ENCODE assay signal across 12 cellular contexts in the genomic region with DNA sequence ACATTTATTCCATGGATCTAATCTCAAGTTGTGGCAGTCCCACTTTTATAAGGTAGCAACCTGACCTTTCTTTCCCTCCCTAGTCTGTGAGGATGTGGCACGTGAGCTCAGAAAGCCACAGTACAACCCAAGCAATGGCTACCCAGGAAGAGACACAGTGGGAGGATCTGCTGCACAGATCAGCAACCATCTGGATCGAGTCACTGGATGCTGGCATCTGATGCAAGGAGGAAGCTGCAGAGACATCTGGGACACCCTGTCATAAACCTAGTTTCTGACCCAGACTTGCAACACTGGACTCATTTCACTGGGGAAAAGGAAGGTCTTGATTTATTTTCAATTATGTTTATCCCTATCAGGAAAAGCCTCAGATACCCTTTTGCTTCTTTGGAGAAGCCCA.
A peak's percentile ranks its signal among the peaks of the same experiment; 100 is the strongest.
DNase-seq lines count a peak whose midpoint lies in the region; ATAC-seq, FAIRE-seq and TF ChIP-seq lines count a peak whose summit lies in the region.
"Had no signal": no experiment of that assay in that cellular context is flagged by ENCODE, and none has a peak within 500 bp of the region (broad histone marks: within the 10 kb centered on the region; RNA-seq: fewer than 3 reads in every experiment).

No MANE protein-coding gene starts in this region.

- DNase-seq in HT1080 (ENCODE audit: low read depth): peak; percentile 50
- DNase-seq in bronchial epithelial cell (ENCODE audit: low read depth): peak; percentile 3
- DNase-seq in mucosa of descending colon: no peak
- no peak for DNase-seq in activated CD4-positive, alpha-beta memory T cell treated with anti-CD3 and anti-CD28 coated beads, Interleukin-2, amount 10 ng/mL, durations not matched to agents 7 days and 5 days
- DNase-seq in stimulated activated naive B cell treated with anti-CD40 and anti-IgM and Interleukin-4, amounts not matched to agents 10 μg/mL and 1 μg/mL and 100 μg/mL, for 72 hours: no peak
- no peak for DNase-seq in activated CD4-positive, alpha-beta T cell treated with anti-CD3 and anti-CD28 coated beads, Interleukin-2, amount 50 U/mL, for 1 hour
- DNase-seq: activated T-cell treated with anti-CD3 and anti-CD28 coated beads for 4 hours, amygdala, NCI-H446 had no signal

- no peaks in the 10 kb centered on the region for H3K4me1 Mint-ChIP-seq in activated CD4-positive, alpha-beta memory T cell treated with anti-CD3 and anti-CD28 coated beads, Interleukin-2, amount 10 ng/mL, durations not matched to agents 7 days and 5 days
- no peaks in the 10 kb centered on the region for H3K4me1 Mint-ChIP-seq in stimulated activated naive B cell treated with anti-CD40 and anti-IgM and Interleukin-4, amounts not matched to agents 10 μg/mL and 1 μg/mL and 100 μg/mL, for 72 hours

- H3K9me3 Mint-ChIP-seq in activated CD4-positive, alpha-beta memory T cell treated with anti-CD3 and anti-CD28 coated beads, Interleukin-2, amount 10 ng/mL, durations not matched to agents 7 days and 5 days: no peaks in the 10 kb centered on the region
- peaks cover 0 to 4% of the 10 kb centered on the region in 2 donors for H3K9me3 Mint-ChIP-seq in stimulated activated naive B cell treated with anti-CD40 and anti-IgM and Interleukin-4, amounts not matched to agents 10 μg/mL and 1 μg/mL and 100 μg/mL, for 72 hours

- H3K9me3 ChIP-seq in mucosa of descending colon: no peaks in the 10 kb centered on the region

- no peak overlapping the region for H3K4me3 Mint-ChIP-seq in activated CD4-positive, alpha-beta memory T cell treated with anti-CD3 and anti-CD28 coated beads, Interleukin-2, amount 10 ng/mL, durations not matched to agents 7 days and 5 days
- H3K4me3 Mint-ChIP-seq in stimulated activated naive B cell treated with anti-CD40 and anti-IgM and Interleukin-4, amounts not matched to agents 10 μg/mL and 1 μg/mL and 100 μg/mL, for 72 hours: no peak overlapping the region

- intact Hi-C loops in mucosa of descending colon (cut with DNase I, micrococcal nuclease): no loop called here

- peak overlapping the region; percentile 83 for H2AFZ ChIP-seq in ACC112 (ENCODE audit: low read length, unreplicated experiment)

- H3K27ac ChIP-seq in ACC112 (ENCODE audit: low read depth, low read length): no peak overlapping the region

- no peaks in the 10 kb centered on the region for H3K36me3 Mint-ChIP-seq in activated CD4-positive, alpha-beta memory T cell treated with anti-CD3 and anti-CD28 coated beads, Interleukin-2, amount 10 ng/mL, durations not matched to agents 7 days and 5 days (ENCODE audit: low read depth)
- H3K36me3 Mint-ChIP-seq in stimulated activated naive B cell treated with anti-CD40 and anti-IgM and Interleukin-4, amounts not matched to agents 10 μg/mL and 1 μg/mL and 100 μg/mL, for 72 hours: no peaks in the 10 kb centered on the region

- ATAC-seq in mucosa of descending colon (peak; percentile 20), HG02885 (IDR thresholded peaks at IDR 0.05; ENCODE audit: poor library complexity, unreplicated experiment) (no peak)
- ATAC-seq in stimulated activated naive B cell treated with anti-CD40 and anti-IgM and Interleukin-4, amounts not matched to agents 10 μg/mL and 1 μg/mL and 100 μg/mL, for 72 hours (replicated peaks): no peak

- H3K36me3 ChIP-seq in ACC112 (ENCODE audit: insufficient read depth, low read length) (no peaks in the 10 kb centered on the region), bronchial epithelial cell (ENCODE audit: control insufficient read depth, insufficient read depth, low read length) (no peaks in the 10 kb centered on the region), mucosa of descending colon (ENCODE audit: low read depth) (no peaks in the 10 kb centered on the region)

- no peaks in the 10 kb centered on the region for H3K79me2 ChIP-seq in ACC112 (ENCODE audit: control insufficient read depth, insufficient read depth, low read length, unreplicated experiment)

- no peak for FAIRE-seq in bronchial epithelial cell (lab: Jason Lieb, UNC)

- CTCF ChIA-PET in activated CD4-positive, alpha-beta memory T cell treated with anti-CD3 and anti-CD28 coated beads, Interleukin-2, amount 10 ng/mL, durations not matched to agents 7 days and 5 days (lab: Charles Lee): no interaction called here

- H3K4me1 ChIP-seq in ACC112 (ENCODE audit: control insufficient read depth, insufficient read depth, low read length, unreplicated experiment): peaks cover 4% of the 10 kb centered on the region
- no peaks in the 10 kb centered on the region for H3K4me1 ChIP-seq in mucosa of descending colon (ENCODE audit: low read depth)

- H3K4me3 ChIP-seq in ACC112 (ENCODE audit: low read depth, low read length) (peak overlapping the region; percentile 66), bronchial epithelial cell (ENCODE audit: low read depth, low read length) (no peak overlapping the region), mucosa of descending colon (no peak overlapping the region)
- H3K4me3 ChIP-seq: skin epidermis had no signal

- TF ChIP-seq CTCF in bronchial epithelial cell (IDR thresholded peaks at IDR 0.05; ENCODE audit: insufficient read depth, low read length, severe bottlenecking) (no peak), mucosa of descending colon (IDR thresholded peaks at IDR 0.05) (no peak)

- no peaks in the 10 kb centered on the region for H3K27me3 Mint-ChIP-seq in activated CD4-positive, alpha-beta memory T cell treated with anti-CD3 and anti-CD28 coated beads, Interleukin-2, amount 10 ng/mL, durations not matched to agents 7 days and 5 days
- H3K27me3 Mint-ChIP-seq in stimulated activated naive B cell treated with anti-CD40 and anti-IgM and Interleukin-4, amounts not matched to agents 10 μg/mL and 1 μg/mL and 100 μg/mL, for 72 hours: peaks cover 0 to 3% of the 10 kb centered on the region in 2 donors

- H3K27me3 ChIP-seq in ACC112 (ENCODE audit: insufficient read depth, low read length) (no peaks in the 10 kb centered on the region; the same call in 1 of the 2 replicates), bronchial epithelial cell (ENCODE audit: control insufficient read depth, insufficient read depth, low read length) (no peaks in the 10 kb centered on the region)

- H3K27ac Mint-ChIP-seq in activated CD4-positive, alpha-beta memory T cell treated with anti-CD3 and anti-CD28 coated beads, Interleukin-2, amount 10 ng/mL, durations not matched to agents 7 days and 5 days: no peak overlapping the region
- no peak overlapping the region for H3K27ac Mint-ChIP-seq in stimulated activated naive B cell treated with anti-CD40 and anti-IgM and Interleukin-4, amounts not matched to agents 10 μg/mL and 1 μg/mL and 100 μg/mL, for 72 hours

- POLR2A ChIA-PET in activated CD4-positive, alpha-beta memory T cell treated with anti-CD3 and anti-CD28 coated beads, Interleukin-2, amount 10 ng/mL, durations not matched to agents 7 days and 5 days (lab: Charles Lee): no interaction called here

Comparison
In these comparisons a context has a peak if more than half of its experiments do, and no peak if none do; other contexts are left out.
1. DNase-seq: peak in HT1080 (single experiment) and bronchial epithelial cell (single experiment); none in mucosa of descending colon (0 of 3), activated CD4-positive, alpha-beta memory T cell treated with anti-CD3 and anti-CD28 coated beads, Interleukin-2, amount 10 ng/mL, durations not matched to agents 7 days and 5 days (single experiment), stimulated activated naive B cell treated with anti-CD40 and anti-IgM and Interleukin-4, amounts not matched to agents 10 μg/mL and 1 μg/mL and 100 μg/mL, for 72 hours (single experiment) and activated CD4-positive, alpha-beta T cell treated with anti-CD3 and anti-CD28 coated beads, Interleukin-2, amount 50 U/mL, for 1 hour (single experiment).